Comparison of ENCODE assay signal across 1 cellular context in genomic region chr19:15466851-15467733, GRCh38.
TF ChIP-seq lines count a peak whose summit lies in the region.

No MANE protein-coding gene starts in this region.

TF ChIP-seq in endothelial cell of umbilical vein, 7 proteins besides CTCF, POLR2A, EP300 and RAD21 (continued from another document):
- peak; percentile 98 for TF ChIP-seq GATA2 (IDR thresholded peaks at IDR 0.05; ENCODE audit: insufficient read depth, insufficient read length, low read depth, low read length)
